Comparison of ENCODE assay signal across 21 cellular contexts in genomic region chr5:135306557-135306956, GRCh38.
A peak's percentile ranks its signal among the peaks of the same experiment; 100 is the strongest.
DNase-seq lines count a peak whose midpoint lies in the region; ATAC-seq, FAIRE-seq and TF ChIP-seq lines count a peak whose summit lies in the region.
"Had no signal": no experiment of that assay in that cellular context is flagged by ENCODE, and none has a peak within 500 bp of the region (broad histone marks: within the 10 kb centered on the region; RNA-seq: fewer than 3 reads in every experiment).

No MANE protein-coding gene starts in this region.

- no peak for ATAC-seq in HepG2
- no peak for ATAC-seq in right lobe of liver

- H3K23me2 ChIP-seq in H1 (ENCODE audit: low read depth, low read length): no peaks in the 10 kb centered on the region; the same call in 1 of the 2 replicates

- TF ChIP-seq POLR2A in HepG2 (IDR thresholded peaks at IDR 0.05; ENCODE audit: insufficient read depth in 1 of 2, low read depth in 2 of 2, low read length in 2 of 2) (no peak), right lobe of liver (IDR thresholded peaks at IDR 0.05) (no peak), H1 (IDR thresholded peaks at IDR 0.05; ENCODE audit: control extremely low read depth in 1 of 2, low read depth in 2 of 2, low read length in 2 of 2) (no peak)

- H3K9ac ChIP-seq in HepG2 (ENCODE audit: insufficient read depth, low read depth, low read length) (no peak overlapping the region), H1 (replicated peaks in 1 of 4; ENCODE audit: extremely low read depth in 1 of 4, low read depth in 3 of 4, low read length in 3 of 4) (no peak overlapping the region), neural progenitor cell (no peak overlapping the region)

- no peaks in the 10 kb centered on the region for H3K9me3 ChIP-seq in HepG2 (ENCODE audit: low read length)
- no peaks in the 10 kb centered on the region for H3K9me3 ChIP-seq in right lobe of liver
- H3K9me3 ChIP-seq in H1 (ENCODE audit: insufficient read depth in 2 of 2, low read depth in 1 of 2, low read length in 1 of 2): no peaks in the 10 kb centered on the region
- no peaks in the 10 kb centered on the region for H3K9me3 ChIP-seq in neural progenitor cell (ENCODE audit: low read depth)
- no peaks in the 10 kb centered on the region for H3K9me3 ChIP-seq in HAP-1

- no peak overlapping the region for H2BK12ac ChIP-seq in H1 (ENCODE audit: low read depth, low read length)

- H3K27ac ChIP-seq in HepG2 (ENCODE audit: extremely low read length, insufficient read depth, low read length): no peak overlapping the region
- H3K27ac ChIP-seq in right lobe of liver: no peak overlapping the region
- no peak overlapping the region for H3K27ac ChIP-seq in H1 (ENCODE audit: low read depth, low read length)
- H3K27ac ChIP-seq in neural progenitor cell: no peak overlapping the region
- H3K27ac ChIP-seq: HL-60, SJSA1 had no signal

- no peaks in the 10 kb centered on the region; a peak in 1 of 5 replicates for H3K27me3 ChIP-seq in HepG2 (ENCODE audit: control insufficient read depth in 1 of 2, insufficient read depth in 2 of 2, low read length in 2 of 2)
- H3K27me3 ChIP-seq in right lobe of liver: no peaks in the 10 kb centered on the region
- H3K27me3 ChIP-seq in H1 (replicated peaks in 1 of 4; ENCODE audit: control insufficient read depth in 3 of 4, extremely low read depth in 1 of 4, insufficient read depth in 3 of 4, low read length in 3 of 4): peaks cover 0 to 7% (median under 1%) of the 10 kb centered on the region in 4 experiments; a peak in 2 of 7 replicates
- H3K27me3 ChIP-seq in neural progenitor cell: peaks cover 12% of the 10 kb centered on the region
- no peaks in the 10 kb centered on the region for H3K27me3 ChIP-seq in HAP-1 (ENCODE audit: low read depth)
- H3K27me3 ChIP-seq: SJSA1 had no signal

- TF ChIP-seq RAD21 in HepG2 (CRISPR knock-in tag; IDR thresholded peaks at IDR 0.05) (no peak), H1 (IDR thresholded peaks at IDR 0.05 in 1 of 2, conservative IDR thresholded peaks at IDR 0.05 in 1 of 2; ENCODE audit: low read depth in 2 of 2, low read length in 2 of 2) (no peak)

- H3K4me3 Mint-ChIP-seq in neural progenitor cell: peak overlapping the region; percentile 8
- H3K4me3 Mint-ChIP-seq: B cell, CD14-positive monocyte had no signal

- no peaks in the 10 kb centered on the region for H3F3A ChIP-seq in neural progenitor cell (ENCODE audit: low read depth)

- DNase-seq in HepG2 (ENCODE audit: low spot score) (no peak), right lobe of liver (no peak), H1 (ENCODE audit: low read depth in 1 of 2, low spot score in 2 of 2) (no peak), neural progenitor cell (ENCODE audit: low spot score) (no peak), T-helper 1 cell (no peak), HPDE6-E6E7 (ENCODE audit: extremely low spot score) (no peak), HAP-1 (ENCODE audit: low spot score in 2 of 2) (no peak)
- DNase-seq: EL, GF-D8, Kasumi-1, NCI-H1694, NCI-H446 treated with DMSO at 0.1 percent for 48 hours, NCI-H526 treated with DMSO at 0.1 percent for 48 hours, OCI-M1 had no signal

- H3K36me3 ChIP-seq in HepG2 (replicated peaks in 1 of 2; ENCODE audit: control insufficient read depth in 1 of 2, insufficient read depth in 2 of 2, low read length in 2 of 2) (no peaks in the 10 kb centered on the region), right lobe of liver (no peaks in the 10 kb centered on the region), H1 (ENCODE audit: control insufficient read depth in 2 of 4, insufficient read depth in 4 of 4, low read length in 3 of 4) (no peaks in the 10 kb centered on the region), neural progenitor cell (no peaks in the 10 kb centered on the region), HAP-1 (replicated peaks) (no peaks in the 10 kb centered on the region)
- H3K36me3 ChIP-seq: SJSA1 had no signal

- H3K4me2 ChIP-seq in HepG2 (ENCODE audit: low read depth, low read length): no peak overlapping the region
- H3K4me2 ChIP-seq in H1 (ENCODE audit: insufficient read depth in 1 of 2, low read depth in 2 of 2, low read length in 2 of 2): no peak overlapping the region
- no peak overlapping the region for H3K4me2 ChIP-seq in neural progenitor cell

- no peak overlapping the region for H3K23ac ChIP-seq in H1 (ENCODE audit: insufficient read length)

- H4K20me1 ChIP-seq in HepG2 (ENCODE audit: insufficient read depth, low read length): no peaks in the 10 kb centered on the region
- no peaks in the 10 kb centered on the region for H4K20me1 ChIP-seq in H1 (replicated peaks in 1 of 2; ENCODE audit: control insufficient read depth in 1 of 2, insufficient read depth in 2 of 2, low read length in 2 of 2)
- no peaks in the 10 kb centered on the region for H4K20me1 ChIP-seq in neural progenitor cell (ENCODE audit: low read depth)

- no peak overlapping the region for H2AK5ac ChIP-seq in H1 (ENCODE audit: low read depth, low read length)

- TF ChIP-seq EP300 in HepG2 (IDR thresholded peaks at IDR 0.05; ENCODE audit: low read depth in 2 of 2, low read length in 2 of 2) (no peak), HepG2 (CRISPR knock-in tag; IDR thresholded peaks at IDR 0.05; ENCODE audit: borderline replicate concordance) (no peak), H1 (IDR thresholded peaks at IDR 0.05; ENCODE audit: borderline replicate concordance in 1 of 2, low read depth in 2 of 2, low read length in 2 of 2) (no peak)

- intact Hi-C loops in HepG2 (cut with micrococcal nuclease; ENCODE audit: unreplicated experiment) (no loop called here), right lobe of liver (cut with DNase I) (no loop called here)

- peaks cover 46% of the 10 kb centered on the region for H3K4me1 Mint-ChIP-seq in neural progenitor cell
- H3K4me1 Mint-ChIP-seq: B cell had no signal

- CTCF ChIA-PET in HepG2 (lab: Yijun Ruan, JAX; ENCODE audit: low intra/inter-chr PET ratio, low total read pairs): no interaction called here
- CTCF ChIA-PET in H1 (lab: Charles Lee; ENCODE audit: partially characterized antibody): interaction anchor here (1.0 kb wide), 1 partner anchor 17 kb away, joined by 3 read pairs; no protein-coding TSS in a partner anchor

- POLR2A ChIA-PET in HepG2 (lab: Yijun Ruan, JAX) (no interaction called here), H1 (lab: Charles Lee; ENCODE audit: partially characterized antibody) (no interaction called here)

- TF ChIP-seq CTCF in HepG2 (CRISPR knock-in tag; IDR thresholded peaks at IDR 0.05) (no peak), right lobe of liver (IDR thresholded peaks at IDR 0.05) (no peak), H1 (IDR thresholded peaks at IDR 0.05; ENCODE audit: control extremely low read depth in 1 of 3, insufficient read depth in 1 of 3, low read depth in 1 of 3, low read length in 3 of 3) (no peak), neural progenitor cell (IDR thresholded peaks at IDR 0.05) (no peak)

- H3K4me1 ChIP-seq in HepG2 (ENCODE audit: insufficient read depth, low read length) (peaks cover 80% of the 10 kb centered on the region), right lobe of liver (peaks cover 0 to 16% (median 2%) of the 10 kb centered on the region in 4 donors), H1 (replicated peaks in 1 of 4; ENCODE audit: control insufficient read depth in 3 of 4, insufficient read depth in 4 of 4, low read length in 3 of 4) (peaks cover 0 to 11% (median 2%) of the 10 kb centered on the region in 4 experiments; a peak in 3 of 7 replicates), neural progenitor cell (peaks cover 18% of the 10 kb centered on the region), HAP-1 (no peaks in the 10 kb centered on the region)

- no peak overlapping the region for H2BK15ac ChIP-seq in H1 (ENCODE audit: low read length)

- no peaks in the 10 kb centered on the region for H3K79me2 ChIP-seq in HepG2 (ENCODE audit: insufficient read depth, low read length)
- no peaks in the 10 kb centered on the region for H3K79me2 ChIP-seq in H1 (ENCODE audit: control insufficient read depth in 1 of 2, insufficient read depth in 2 of 2, low read length in 2 of 2)
- H3K79me2 ChIP-seq in neural progenitor cell (ENCODE audit: low read depth): no peaks in the 10 kb centered on the region

- 91% methylated on average over 9 of the region's 9 CpGs for WGBS in HepG2 (ENCODE audit: low lambda C conversion rate)
- WGBS in right lobe of liver (ENCODE audit: insufficient coverage, low coverage, low lambda C conversion rate, missing lambda C conversion rate): 88% methylated on average over 6 of the region's 9 CpGs
- 97% methylated on average over 9 of the region's 9 CpGs; no CpG with 5 or more reads in 1 of the 2 experiments for WGBS in H1 (ENCODE audit: extremely low coverage in 1 of 2, insufficient coverage in 1 of 2, insufficient read length in 1 of 2, insufficient replicate concordance in 2 of 2, low coverage in 1 of 2, low lambda C conversion rate in 2 of 2, missing lambda C conversion rate in 1 of 2), 2 experiments

- no peak overlapping the region for H3K4ac ChIP-seq in H1 (replicated peaks; ENCODE audit: insufficient read length, low read depth, low read length)

- H3K14ac ChIP-seq in H1 (ENCODE audit: insufficient read length): no peak overlapping the region

- H3K27me3 Mint-ChIP-seq in neural progenitor cell (ENCODE audit: insufficient read depth, low read depth): peaks cover 14% of the 10 kb centered on the region

- BruUV-seq in HepG2 (replicated peaks; lab: Mats Ljungman, UMichigan): no TSS peak

- 0 out of 2 replicates have a peak overlapping the region, but pooled peaks have one; percentile 22 for H2BK20ac ChIP-seq in H1 (ENCODE audit: low read length)

- no peak overlapping the region for H2BK120ac ChIP-seq in H1 (replicated peaks; ENCODE audit: low read depth, low read length)

- H3K4me3 ChIP-seq in HepG2 (replicated peaks in 1 of 3; ENCODE audit: insufficient read depth in 1 of 3, low read depth in 2 of 3, low read length in 3 of 3): no peak overlapping the region
- no peak overlapping the region for H3K4me3 ChIP-seq in right lobe of liver
- no peak overlapping the region for H3K4me3 ChIP-seq in H1 (ENCODE audit: extremely low read depth in 1 of 4, insufficient read depth in 2 of 4, low read depth in 3 of 4, low read length in 4 of 4)
- H3K4me3 ChIP-seq in neural progenitor cell: no peak overlapping the region
- no peak overlapping the region for H3K4me3 ChIP-seq in HAP-1
- H3K4me3 ChIP-seq: SJSA1 had no signal

- in situ Hi-C loops in HepG2 (cut with HindIII; ENCODE audit: extremely low pct_ligation_motif_present, low pct_unique_long_range_greater_than_20kb) (no loop called here), HAP-1 (cut with MboI; ENCODE audit: low sequenced_read_pairs) (no loop called here)

- H4K5ac ChIP-seq in H1 (ENCODE audit: insufficient read length, low read depth, low read length): no peak overlapping the region

- no peaks in the 10 kb centered on the region for H3K79me1 ChIP-seq in H1 (ENCODE audit: low read depth, low read length)

- peaks cover 2% of the 10 kb centered on the region for H3K9me3 Mint-ChIP-seq in neural progenitor cell
- H3K9me3 Mint-ChIP-seq: CD14-positive monocyte had no signal

- no peak overlapping the region for H3K56ac ChIP-seq in H1 (replicated peaks; ENCODE audit: insufficient read length, low read depth, low read length)

- no peaks in the 10 kb centered on the region for H3K36me3 Mint-ChIP-seq in neural progenitor cell
- H3K36me3 Mint-ChIP-seq: CD14-positive monocyte had no signal

- H4K91ac ChIP-seq in H1 (replicated peaks; ENCODE audit: insufficient read length, low read length): no peak overlapping the region

- H3K27ac Mint-ChIP-seq in neural progenitor cell: no peak overlapping the region
- H3K27ac Mint-ChIP-seq: B cell, CD14-positive monocyte had no signal

- no peak overlapping the region for H3K18ac ChIP-seq in H1 (ENCODE audit: extremely low read depth, low read length)

- no peak overlapping the region for H2BK5ac ChIP-seq in H1 (ENCODE audit: low read depth, low read length)

- no peak overlapping the region for H4K8ac ChIP-seq in H1 (ENCODE audit: extremely low read depth, insufficient read depth, low read length)

- FAIRE-seq in HepG2 (lab: Jason Lieb, UNC) (no peak), H1 (lab: Jason Lieb, UNC) (no peak)
- FAIRE-seq: A204.1, H54, RCC 7860 had no signal

- H2AFZ ChIP-seq in HepG2 (ENCODE audit: low read length) (no peak overlapping the region), H1 (ENCODE audit: low read length) (no peak overlapping the region), neural progenitor cell (replicated peaks) (no peak overlapping the region)
